ENCODE assay signal across 14 cellular contexts in genomic region chr12:114399664-114400211, GRCh38. TPM values are rescaled to one million over a fixed set of nuclear protein-coding genes. Genes with fewer than 3 reads are reported as not detected.
DNase-seq lines count a peak whose midpoint lies in the region; ATAC-seq and TF ChIP-seq lines count a peak whose summit lies in the region.
"Had no signal": no experiment of that assay in that cellular context is flagged by ENCODE, and none has a peak within 500 bp of the region (broad histone marks: within the 10 kb centered on the region; RNA-seq: fewer than 3 reads in every experiment).

No MANE protein-coding gene starts in this region.

- no peaks in the 10 kb centered on the region for H3K36me3 ChIP-seq in endodermal cell (ENCODE audit: control insufficient read depth, insufficient read depth, low read length)
- H3K36me3 ChIP-seq in CD8-positive, alpha-beta T cell (ENCODE audit: insufficient read depth, low read length): no peaks in the 10 kb centered on the region
- H3K36me3 ChIP-seq: BLaER1 had no signal

- H3K4me1 Mint-ChIP-seq in endodermal cell: peaks cover 32% of the 10 kb centered on the region
- no peaks in the 10 kb centered on the region for H3K4me1 Mint-ChIP-seq in CD8-positive, alpha-beta T cell (ENCODE audit: low read depth)

- peaks cover 100% of the 10 kb centered on the region for H3K27me3 ChIP-seq in endodermal cell (ENCODE audit: control insufficient read depth, insufficient read depth, low read length, poor library complexity, severe bottlenecking)
- peaks cover 28% of the 10 kb centered on the region for H3K27me3 ChIP-seq in CD8-positive, alpha-beta T cell (ENCODE audit: insufficient read depth, low read length)

- peak overlapping the region; percentile 3 for H3K27ac ChIP-seq in C4-2B
- no peak overlapping the region for H3K27ac ChIP-seq in endodermal cell (ENCODE audit: low read depth, low read length)
- no peak overlapping the region for H3K27ac ChIP-seq in CD8-positive, alpha-beta T cell (ENCODE audit: low read depth, low read length)
- H3K27ac ChIP-seq: BLaER1, VCaP had no signal

- no peak overlapping the region for H3K9ac ChIP-seq in endodermal cell (ENCODE audit: extremely low read depth, low read length, poor library complexity, severe bottlenecking)
- H3K9ac ChIP-seq: BLaER1 had no signal

- no peaks in the 10 kb centered on the region for H3K36me3 Mint-ChIP-seq in endodermal cell (ENCODE audit: low read depth)
- no peaks in the 10 kb centered on the region for H3K36me3 Mint-ChIP-seq in CD8-positive, alpha-beta T cell

- ATAC-seq in CD8-positive, alpha-beta T cell: no peak
- ATAC-seq in GM18861 (IDR thresholded peaks at IDR 0.05; ENCODE audit: unreplicated experiment) (no peak), GM19328 (IDR thresholded peaks at IDR 0.05; ENCODE audit: unreplicated experiment) (no peak)

- no peaks in the 10 kb centered on the region for H3K4me1 ChIP-seq in endodermal cell (ENCODE audit: control insufficient read depth, insufficient read depth, low read length)
- no peaks in the 10 kb centered on the region for H3K4me1 ChIP-seq in CD8-positive, alpha-beta T cell (ENCODE audit: insufficient read depth, low read length)
- H3K4me1 ChIP-seq: BLaER1 had no signal

- CTCF ChIA-PET in CD8-positive, alpha-beta T cell (lab: Charles Lee): no interaction called here

- peak overlapping the region; percentile 88 for H3K4me3 ChIP-seq in HFF-Myc (replicated peaks; ENCODE audit: low read depth, low read length)
- H3K4me3 ChIP-seq in endodermal cell (ENCODE audit: low read length): no peak overlapping the region
- H3K4me3 ChIP-seq in CD8-positive, alpha-beta T cell (ENCODE audit: low read depth, low read length): no peak overlapping the region
- H3K4me3 ChIP-seq: BLaER1 had no signal

- H3K4me3 Mint-ChIP-seq in endodermal cell: peak overlapping the region; percentile 40
- H3K4me3 Mint-ChIP-seq in CD8-positive, alpha-beta T cell: no peak overlapping the region

- H3K27me3 Mint-ChIP-seq in endodermal cell (ENCODE audit: insufficient read depth): peaks cover 99% of the 10 kb centered on the region
- H3K27me3 Mint-ChIP-seq in CD8-positive, alpha-beta T cell (ENCODE audit: low read depth): peaks cover 76% of the 10 kb centered on the region

- DNase-seq in HFF-Myc (ENCODE audit: extremely low read depth, low read depth) (peak; percentile 86), endodermal cell (peak; percentile 98), left kidney (ENCODE audit: low read depth, low spot score) (peak; percentile 92)
- no peak for DNase-seq in CD8-positive, alpha-beta T cell
- DNase-seq in stimulated activated CD4-positive, alpha-beta T cell treated with anti-CD3 and anti-CD28 coated beads, Interleukin-4, amount 100 ng/mL, for 24 hours: no peak
- DNase-seq: activated CD8-positive, alpha-beta memory T cell treated with anti-CD3 and anti-CD28 coated beads, Interleukin-2, amount 50 U/mL, for 4 hours; cortex of kidney; NCI-H1105; SHP77 treated with DMSO at 0.1 percent for 48 hours had no signal

- no peak overlapping the region for H3K27ac Mint-ChIP-seq in endodermal cell
- H3K27ac Mint-ChIP-seq in CD8-positive, alpha-beta T cell: no peak overlapping the region

- TF ChIP-seq CTCF in C4-2B (conservative IDR thresholded peaks at IDR 0.05) (no peak), HFF-Myc (IDR thresholded peaks at IDR 0.05; ENCODE audit: low read depth, low read length, missing control alignments) (no peak), endodermal cell (conservative IDR thresholded peaks at IDR 0.05) (no peak)
- no peak for TF ChIP-seq CTCF in CD8-positive, alpha-beta T cell (IDR thresholded peaks at IDR 0.05)

- no peaks in the 10 kb centered on the region for H3K9me3 ChIP-seq in endodermal cell (ENCODE audit: control insufficient read depth, low read length)
- H3K9me3 ChIP-seq in CD8-positive, alpha-beta T cell (ENCODE audit: low read length): no peaks in the 10 kb centered on the region

- intact Hi-C loops in CD8-positive, alpha-beta T cell (cut with DNase I, micrococcal nuclease): no loop called here

- POLR2A ChIA-PET in CD8-positive, alpha-beta T cell (lab: Charles Lee): no interaction called here

- 1 to 3% methylated on average over 20 to 30 of the region's 30 CpGs for WGBS in endodermal cell (ENCODE audit: insufficient coverage in 1 of 2, insufficient read length in 1 of 2), 2 experiments

- no peaks in the 10 kb centered on the region for H3K9me3 Mint-ChIP-seq in endodermal cell
- no peaks in the 10 kb centered on the region for H3K9me3 Mint-ChIP-seq in CD8-positive, alpha-beta T cell

RNA-seq across cellular contexts. Expression of gene TBX5, which starts 6.2 kb away (rescaled TPM):
- not detected for total RNA-seq in endodermal cell
- polyA plus RNA-seq in endodermal cell (2013, experiment 1 of 2): 0.14 TPM
- polyA plus RNA-seq in endodermal cell (2013, experiment 2 of 2): 0.17 TPM
- total RNA-seq in CD8-positive, alpha-beta T cell: not detected

Comparison
In these comparisons a context has a peak if more than half of its experiments do, and no peak if none do; other contexts are left out.
1. DNase-seq: peak in HFF-Myc (single experiment), endodermal cell (single experiment) and left kidney (single experiment); none in CD8-positive, alpha-beta T cell (0 of 7) and stimulated activated CD4-positive, alpha-beta T cell treated with anti-CD3 and anti-CD28 coated beads, Interleukin-4, amount 100 ng/mL, for 24 hours (single experiment).